8 cellular contexts compared by ENCODE assay signal in the genomic region with DNA sequence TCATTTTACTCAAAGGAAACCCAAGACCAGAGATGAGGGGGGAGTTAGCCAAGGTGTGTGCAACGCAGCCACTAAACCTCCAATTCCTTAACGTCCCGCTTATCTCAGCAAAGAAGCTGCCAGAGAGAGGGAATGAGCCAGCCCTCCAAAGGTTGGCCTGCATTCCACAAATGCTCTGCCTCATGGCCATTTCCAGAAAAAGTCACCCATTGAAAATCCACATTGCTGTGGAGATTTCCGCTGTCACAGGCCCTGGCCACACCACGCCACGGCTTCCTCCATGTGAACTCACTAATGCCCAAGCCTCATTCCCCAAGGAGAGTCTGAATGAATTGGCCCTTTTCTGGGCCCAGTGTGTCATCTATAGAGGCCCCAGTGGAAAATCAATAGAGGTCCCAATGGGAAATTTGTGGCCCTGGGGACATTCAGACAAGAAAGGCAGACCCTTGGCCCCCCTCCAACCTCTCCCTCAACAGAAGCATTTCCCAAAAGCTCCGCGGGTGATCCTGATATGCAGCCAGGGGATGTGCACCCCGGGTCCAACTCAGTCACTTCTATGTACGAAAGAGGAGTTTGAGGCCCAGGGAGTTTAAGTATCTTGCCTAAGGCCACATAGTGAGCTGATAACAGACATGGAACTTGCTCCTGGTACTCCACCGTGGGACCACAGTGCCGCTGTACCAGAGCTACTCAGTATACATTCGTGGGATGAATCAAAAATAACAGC. TPM values are rescaled to one million over a fixed set of nuclear protein-coding genes. Genes with fewer than 3 reads are reported as not detected.
DNase-seq lines count a peak whose midpoint lies in the region; ATAC-seq, FAIRE-seq and TF ChIP-seq lines count a peak whose summit lies in the region.

No MANE protein-coding gene starts in this region.

- 72 to 82% (median 77%) methylated on average over 13 of the region's 13 CpGs for WGBS in small intestine, 3 donors

- H3K4me3 ChIP-seq in HUES48 (ENCODE audit: low read depth, low read length) = 0 out of 2 replicates have a peak overlapping the region, but pooled peaks have one; percentile 35
- H3K4me3 ChIP-seq in brain microvascular endothelial cell (ENCODE audit: low read depth, low read length) = no peak overlapping the region
- H3K4me3 ChIP-seq in subcutaneous abdominal adipose tissue (ENCODE audit: low read depth in 1 of 5, low read length in 5 of 5) = peak overlapping the region in 3 of 5 donors; percentile 32 to 56 (median 37)
- H3K4me3 ChIP-seq in small intestine (ENCODE audit: low read depth in 1 of 2, low read length in 2 of 2) = no peak overlapping the region

- H3K9ac ChIP-seq in HUES48 (ENCODE audit: low read depth, low read length) (peak overlapping the region; percentile 50), subcutaneous abdominal adipose tissue (ENCODE audit: low read length in 5 of 5) (peak overlapping the region in 2 of 5 donors; percentile 30 to 77)

- FAIRE-seq in small intestine (lab: Jason Lieb, UNC) (no peak), D721Med (lab: Jason Lieb, UNC) (no peak)

- in situ Hi-C loops in brain microvascular endothelial cell (cut with HindIII; ENCODE audit: low pct_ligation_motif_present, low sequenced_read_pairs) = no loop called here

- DNase-seq in brain microvascular endothelial cell = no peak
- no peak for DNase-seq in small intestine
- no peak for DNase-seq in D721Med (ENCODE audit: insufficient read length, low spot score)

- H3K27me3 ChIP-seq in HUES48 (ENCODE audit: control insufficient read depth, insufficient read depth, low read length) (no peaks in the 10 kb centered on the region), brain microvascular endothelial cell (replicated peaks) (no peaks in the 10 kb centered on the region), layer of hippocampus (ENCODE audit: control insufficient read depth, insufficient read depth, low read length) (peaks cover 2% of the 10 kb centered on the region), subcutaneous abdominal adipose tissue (ENCODE audit: control insufficient read depth in 5 of 5, insufficient read depth in 4 of 5, low read length in 5 of 5) (peaks cover 0 to 18% (median 0%) of the 10 kb centered on the region in 5 donors), small intestine (ENCODE audit: control insufficient read depth in 2 of 2, insufficient read depth in 2 of 2, low read length in 2 of 2) (no peaks in the 10 kb centered on the region)

- ATAC-seq in HG03378 (IDR thresholded peaks at IDR 0.05; ENCODE audit: unreplicated experiment) (no peak), HG02759 (IDR thresholded peaks at IDR 0.05; ENCODE audit: unreplicated experiment) (no peak)

- H3K27ac ChIP-seq in HUES48 (ENCODE audit: low read depth, low read length) (peak overlapping the region; percentile 93), brain microvascular endothelial cell (peak overlapping the region; percentile 76), layer of hippocampus (ENCODE audit: low read depth, low read length) (peak overlapping the region; percentile 49), subcutaneous abdominal adipose tissue (ENCODE audit: low read depth, low read length) (peak overlapping the region; percentile 84), small intestine (ENCODE audit: low read depth in 1 of 2, low read length in 1 of 2) (peak overlapping the region in 1 of 2 donors; percentile 88)

- H3K4me1 ChIP-seq in HUES48 (ENCODE audit: control insufficient read depth, insufficient read depth, low read length) (peaks cover 46% of the 10 kb centered on the region), subcutaneous abdominal adipose tissue (ENCODE audit: control insufficient read depth in 5 of 5, insufficient read depth in 5 of 5, low read length in 5 of 5) (peaks cover 26 to 90% (median 64%) of the 10 kb centered on the region in 5 donors), small intestine (ENCODE audit: control insufficient read depth in 2 of 2, insufficient read depth in 1 of 2, low read depth in 1 of 2, low read length in 1 of 2) (peaks cover 2 to 5% of the 10 kb centered on the region in 2 donors)

- H3K9me3 ChIP-seq in HUES48 (ENCODE audit: control insufficient read depth, insufficient read depth, low read length) (no peaks in the 10 kb centered on the region), subcutaneous abdominal adipose tissue (ENCODE audit: control insufficient read depth in 5 of 5, low read length in 5 of 5) (no peaks in the 10 kb centered on the region), small intestine (ENCODE audit: control insufficient read depth, low read depth) (no peaks in the 10 kb centered on the region)

- peaks cover 52% of the 10 kb centered on the region for H3K36me3 ChIP-seq in HUES48 (ENCODE audit: control insufficient read depth, insufficient read depth, low read length)
- peaks cover 80% of the 10 kb centered on the region for H3K36me3 ChIP-seq in brain microvascular endothelial cell (replicated peaks)
- H3K36me3 ChIP-seq in subcutaneous abdominal adipose tissue (ENCODE audit: control insufficient read depth in 5 of 5, insufficient read depth in 5 of 5, low read length in 5 of 5) = peaks cover 0 to 43% (median 34%) of the 10 kb centered on the region in 5 donors
- H3K36me3 ChIP-seq in small intestine (ENCODE audit: control insufficient read depth in 2 of 2, insufficient read depth in 2 of 2, low read length in 2 of 2) = peaks cover 0 to 7% of the 10 kb centered on the region in 2 donors

- TF ChIP-seq CTCF in brain microvascular endothelial cell (IDR thresholded peaks at IDR 0.05; ENCODE audit: low read depth, low read length, missing control alignments) (no peak), D721Med (IDR thresholded peaks at IDR 0.05; ENCODE audit: insufficient read depth, missing control alignments) (no peak)

RNA-seq across cellular contexts. Expression of gene EPHA2, which starts 8.8 kb away (rescaled TPM):
- 10 to 100 TPM; 16.4 to 23.8 (median 23.3) TPM for polyA plus RNA-seq in small intestine

Comparison
In these comparisons a context has a peak if more than half of its experiments do, and no peak if none do; other contexts are left out.
1. H3K4me3 ChIP-seq: peak in HUES48 (single experiment) and subcutaneous abdominal adipose tissue (3 of 5); none in brain microvascular endothelial cell (single experiment) and small intestine (0 of 2).